In genomic region chr15:41341519-41341918, GRCh38 we compare ENCODE assay signal across 16 cellular contexts.
"Had no signal": no experiment of that assay in that cellular context is flagged by ENCODE, and none has a peak within 500 bp of the region (broad histone marks: within the 10 kb centered on the region; RNA-seq: fewer than 3 reads in every experiment).

No MANE protein-coding gene starts in this region.

- DNase-seq: activated CD4-positive, alpha-beta memory T cell treated with anti-CD3 and anti-CD28 coated beads, Interleukin-2, amount 10 ng/mL, durations not matched to agents 7 days and 5 days; activated CD4-positive, alpha-beta T cell treated with anti-CD3 and anti-CD28 coated beads for 1 hour; activated CD8-positive, alpha-beta memory T cell treated with anti-CD3 and anti-CD28 coated beads, Interleukin-2, amount 10 ng/mL, durations not matched to agents 7 days and 5 days; activated naive CD4-positive, alpha-beta T cell; activated naive CD8-positive, alpha-beta T cell treated with anti-CD3 and anti-CD28 coated beads for 36 hours; central memory CD4-positive, alpha-beta T cell; dorsolateral prefrontal cortex; head of caudate nucleus; stimulated activated naive CD8-positive, alpha-beta T cell treated with anti-CD3 and anti-CD28 coated beads, Interleukin-15, Interleukin-2, amounts not matched to agents 100 U/mL and 50 U/mL, for 24 hours; substantia nigra; SW 1271; T-helper 9 cell; tibial artery had no signal

- H3K4me1 Mint-ChIP-seq: activated naive CD8-positive, alpha-beta T cell treated with anti-CD3 and anti-CD28 coated beads for 36 hours had no signal

- H3K27me3 Mint-ChIP-seq: activated CD4-positive, alpha-beta memory T cell treated with anti-CD3 and anti-CD28 coated beads, Interleukin-2, amount 10 ng/mL, durations not matched to agents 7 days and 5 days; activated CD8-positive, alpha-beta memory T cell treated with anti-CD3 and anti-CD28 coated beads, Interleukin-2, amount 10 ng/mL, durations not matched to agents 7 days and 5 days; activated naive CD8-positive, alpha-beta T cell treated with anti-CD3 and anti-CD28 coated beads for 36 hours; brain; progenitor cell of endocrine pancreas had no signal

- H3K27ac Mint-ChIP-seq: activated CD8-positive, alpha-beta memory T cell treated with anti-CD3 and anti-CD28 coated beads, Interleukin-2, amount 10 ng/mL, durations not matched to agents 7 days and 5 days; activated naive CD8-positive, alpha-beta T cell treated with anti-CD3 and anti-CD28 coated beads for 36 hours; progenitor cell of endocrine pancreas had no signal

- H3K4me3 Mint-ChIP-seq: activated CD4-positive, alpha-beta memory T cell treated with anti-CD3 and anti-CD28 coated beads, Interleukin-2, amount 10 ng/mL, durations not matched to agents 7 days and 5 days; activated CD8-positive, alpha-beta memory T cell treated with anti-CD3 and anti-CD28 coated beads, Interleukin-2, amount 10 ng/mL, durations not matched to agents 7 days and 5 days; activated naive CD8-positive, alpha-beta T cell treated with anti-CD3 and anti-CD28 coated beads for 36 hours; brain had no signal

- ATAC-seq: activated CD8-positive, alpha-beta memory T cell treated with anti-CD3 and anti-CD28 coated beads, Interleukin-2, amount 10 ng/mL, durations not matched to agents 7 days and 5 days; left lobe of liver; stimulated activated naive CD8-positive, alpha-beta T cell treated with anti-CD3 and anti-CD28 coated beads, Interleukin-15, Interleukin-2, amounts not matched to agents 100 U/mL and 50 U/mL, for 24 hours had no signal

- H3K9me3 Mint-ChIP-seq: activated CD4-positive, alpha-beta memory T cell treated with anti-CD3 and anti-CD28 coated beads, Interleukin-2, amount 10 ng/mL, durations not matched to agents 7 days and 5 days; activated naive CD8-positive, alpha-beta T cell treated with anti-CD3 and anti-CD28 coated beads for 36 hours; brain had no signal
